In genomic region chr14:102729825-102730224, GRCh38 we compare ENCODE assay signal across 15 cellular contexts. TPM values are rescaled to one million over a fixed set of nuclear protein-coding genes. Genes with fewer than 3 reads are reported as not detected.
DNase-seq lines count a peak whose midpoint lies in the region; ATAC-seq and TF ChIP-seq lines count a peak whose summit lies in the region.
"Had no signal": no experiment of that assay in that cellular context is flagged by ENCODE, and none has a peak within 500 bp of the region (broad histone marks: within the 10 kb centered on the region; RNA-seq: fewer than 3 reads in every experiment).

No MANE protein-coding gene starts in this region.

- H3K36me3 ChIP-seq in mesendoderm (ENCODE audit: control insufficient read depth, insufficient read depth, low read length), result peaks cover 14% of the 10 kb centered on the region
- no peaks in the 10 kb centered on the region for H3K36me3 ChIP-seq in ovary

- no peaks in the 10 kb centered on the region for H3K27me3 ChIP-seq in mesendoderm (ENCODE audit: insufficient read depth, low read length, poor library complexity)
- H3K27me3 ChIP-seq in ovary, result no peaks in the 10 kb centered on the region
- H3K27me3 ChIP-seq: BE2C had no signal

- DNase-seq in cardiac septum (ENCODE audit: low spot score), result peak; percentile 53
- no peak for DNase-seq in left ventricle myocardium superior
- DNase-seq in ecto neural progenitor cell (ENCODE audit: low spot score), result peak; percentile 21
- no peak for DNase-seq in mesendoderm
- no peak for DNase-seq in substantia nigra (lab: John Stamatoyannopoulos, UW)
- DNase-seq in ovary, result no peak
- no peak for DNase-seq in C1 segment of cervical spinal cord (lab: John Stamatoyannopoulos, UW)
- DNase-seq: ACHN; BE2C; Caco-2; CD4-positive, alpha-beta T cell; GOT3; HFFc6 had no signal

- peak overlapping the region; percentile 7 for H3K56ac ChIP-seq in mesendoderm (ENCODE audit: low read length)

- no peak overlapping the region for H3K9ac ChIP-seq in mesendoderm (ENCODE audit: low read length)

- no peak for TF ChIP-seq CTCF in ovary (IDR thresholded peaks at IDR 0.05)

- TF ChIP-seq EP300 in ovary (IDR thresholded peaks at IDR 0.05), result no peak

- H4K8ac ChIP-seq in mesendoderm (ENCODE audit: low read depth, low read length), result no peak overlapping the region

- no peak overlapping the region for H2BK5ac ChIP-seq in mesendoderm (ENCODE audit: low read length)

- H3K79me2 ChIP-seq in mesendoderm (ENCODE audit: control insufficient read depth, insufficient read depth, low read length), result no peaks in the 10 kb centered on the region

- H3K4me1 ChIP-seq in mesendoderm (ENCODE audit: control insufficient read depth, low read depth, low read length) (no peaks in the 10 kb centered on the region), ovary (ENCODE audit: insufficient read depth) (no peaks in the 10 kb centered on the region)

- H3K79me1 ChIP-seq in mesendoderm (ENCODE audit: low read length), result peaks cover 3% of the 10 kb centered on the region

- no peak overlapping the region for H3K18ac ChIP-seq in mesendoderm (ENCODE audit: low read length)

- no peak overlapping the region for H3K23ac ChIP-seq in mesendoderm (ENCODE audit: low read length)

- intact Hi-C loops in cardiac septum (cut with DNase I), result no loop called here
- intact Hi-C loops in left ventricle myocardium superior (cut with micrococcal nuclease), result no loop called here
- intact Hi-C loops in ovary (cut with DNase I), result no loop called here

- H2AK5ac ChIP-seq in mesendoderm (ENCODE audit: low read length), result no peak overlapping the region

- no peak overlapping the region for H3K4ac ChIP-seq in mesendoderm (ENCODE audit: low read depth, low read length)

- no peak overlapping the region for H3K4me2 ChIP-seq in mesendoderm (ENCODE audit: low read length)

- H3K27ac ChIP-seq in mesendoderm (ENCODE audit: low read depth, low read length), result no peak overlapping the region
- H3K27ac ChIP-seq in substantia nigra (ENCODE audit: low read depth, low read length, poor library complexity, severe bottlenecking), result peak overlapping the region; percentile 45
- no peak overlapping the region for H3K27ac ChIP-seq in ovary
- H3K27ac ChIP-seq: C4-2B had no signal

- no peaks in the 10 kb centered on the region for H3K9me3 ChIP-seq in ovary
- H3K9me3 ChIP-seq: BE2C, Caco-2 had no signal

- no peak for TF ChIP-seq POLR2A in ovary (IDR thresholded peaks at IDR 0.05)

- no peak overlapping the region for H4K5ac ChIP-seq in mesendoderm (ENCODE audit: low read length)

- ATAC-seq in left ventricle myocardium superior, result no peak
- ATAC-seq: HCT116 had no signal

- no CpG with 5 or more reads among the region's 8 CpGs for WGBS in mesendoderm (ENCODE audit: extremely low coverage, insufficient coverage, low lambda C conversion rate)
- WGBS in ovary, 3 donors, result 92 to 95% (median 93%) methylated on average over 8 of the region's 8 CpGs

- no peak overlapping the region for H2BK120ac ChIP-seq in mesendoderm (ENCODE audit: low read depth, low read length)

- H3K4me3 ChIP-seq in mesendoderm (ENCODE audit: low read length) (no peak overlapping the region), ovary (no peak overlapping the region)

- H2BK15ac ChIP-seq in mesendoderm (replicated peaks; ENCODE audit: low read depth), result no peak overlapping the region

RNA-seq across cellular contexts. Expression of gene TRAF3, which starts 47.4 kb away (rescaled TPM):
- 12.5 TPM for total RNA-seq in cardiac septum
- 11.6 TPM for total RNA-seq in left ventricle myocardium superior
- 5.2 TPM for polyA plus RNA-seq in mesendoderm (2013, experiment 1 of 2)
- 5.6 TPM for polyA plus RNA-seq in mesendoderm (2013, experiment 2 of 2)
- 10 to 100 TPM in 5 of 7 donors, 1 to 10 TPM in 2; 6.3 to 17.0 (median 15.5) TPM for total RNA-seq in ovary
- 1 to 10 TPM; 2.9 to 7.1 TPM for polyA plus RNA-seq in ovary

Comparison
In these comparisons a context has a peak if more than half of its experiments do, and no peak if none do; other contexts are left out.
1. DNase-seq: peak in cardiac septum (single experiment) and ecto neural progenitor cell (single experiment); none in left ventricle myocardium superior (single experiment), mesendoderm (single experiment), substantia nigra (0 of 49), ovary (0 of 5) and C1 segment of cervical spinal cord (0 of 14).